ENCODE assay signal across 9 cellular contexts in genomic region chr4:26850528-26850927, GRCh38.
"Had no signal": no experiment of that assay in that cellular context is flagged by ENCODE, and none has a peak within 500 bp of the region (broad histone marks: within the 10 kb centered on the region; RNA-seq: fewer than 3 reads in every experiment).

No MANE protein-coding gene starts in this region.

- DNase-seq: GM23248, GOT3, H7, HFFc6, IMR-90, KBM-7 had no signal

- ATAC-seq: HCT116 had no signal

- H3K4me3 ChIP-seq: GM23248, HAP-1 had no signal

- H3K36me3 ChIP-seq: HAP-1 had no signal

- H3K9me3 ChIP-seq: HAP-1 had no signal

- H2AFZ ChIP-seq: GM23248 had no signal

- H3K9ac ChIP-seq: GM23248 had no signal

- H3K27ac ChIP-seq: GM23248, HL-60 had no signal

- H3K4me1 ChIP-seq: HAP-1 had no signal
